In genomic region chr2:120381661-120382060, GRCh38 we compare ENCODE assay signal across 16 cellular contexts. TPM values are rescaled to one million over a fixed set of nuclear protein-coding genes. Genes with fewer than 3 reads are reported as not detected.
DNase-seq lines count a peak whose midpoint lies in the region; ATAC-seq, FAIRE-seq and TF ChIP-seq lines count a peak whose summit lies in the region.
"Had no signal": no experiment of that assay in that cellular context is flagged by ENCODE, and none has a peak within 500 bp of the region (broad histone marks: within the 10 kb centered on the region; RNA-seq: fewer than 3 reads in every experiment).

No MANE protein-coding gene starts in this region.

- H3K4me1 ChIP-seq in A549: peaks cover 11% of the 10 kb centered on the region; the same call in 2 of the 3 replicates
- no peaks in the 10 kb centered on the region; a peak in 1 of 5 replicates for H3K4me1 ChIP-seq in K562 (replicated peaks in 1 of 2; ENCODE audit: control insufficient read depth in 2 of 2, insufficient read depth in 2 of 2, low read length in 2 of 2)
- H3K4me1 ChIP-seq in PC-9 (replicated peaks; ENCODE audit: insufficient read depth): peaks cover 15% of the 10 kb centered on the region
- H3K4me1 ChIP-seq: BE2C had no signal

- TF ChIP-seq EP300 in A549 (IDR thresholded peaks at IDR 0.05): no peak
- no peak for TF ChIP-seq EP300 in K562 (IDR thresholded peaks at IDR 0.05; ENCODE audit: low read length)

- intact Hi-C loops in K562 (cut with micrococcal nuclease) (no loop called here), lower leg skin (cut with DNase I; ENCODE audit: low total_unique reads) (no loop called here), PC-9 (cut with micrococcal nuclease; ENCODE audit: unreplicated experiment) (no loop called here)

- POLR2A ChIA-PET in A549 (lab: Yijun Ruan, JAX) (no interaction called here), K562 (lab: Yijun Ruan, JAX) (interaction anchor here (0.6 to 1.2 kb wide), 2 partner anchors 8 to 14 kb away, joined by 3 read pairs; no protein-coding TSS in a partner anchor), PC-9 (lab: Charles Lee; ENCODE audit: unreplicated experiment) (interaction anchor here (0.7 kb wide), 1 partner anchor 103 kb away, joined by 4 read pairs; no protein-coding TSS in a partner anchor)

- no peak for TF ChIP-seq POLR2A in A549 (IDR thresholded peaks at IDR 0.05; ENCODE audit: low read length)
- no peak for TF ChIP-seq POLR2A in K562 (conservative IDR thresholded peaks at IDR 0.05)
- no peak for TF ChIP-seq POLR2A in lower leg skin (IDR thresholded peaks at IDR 0.05)

- DNase-seq in NCI-H748 (lab: John Stamatoyannopoulos, UW; ENCODE audit: unreplicated experiment): peak; percentile 9
- DNase-seq in NCI-H748 treated with DMSO at 0.1 percent for 48 hours (lab: John Stamatoyannopoulos, UW): no peak
- no peak for DNase-seq in A549 (ENCODE audit: low read depth in 1 of 2, low spot score in 1 of 2)
- DNase-seq in NCI-H345 (lab: John Stamatoyannopoulos, UW): peak; percentile 29
- DNase-seq in K562 (ENCODE audit: extremely low read depth in 1 of 4, low spot score in 3 of 4): no peak
- DNase-seq in lower leg skin (ENCODE audit: low spot score in 2 of 2): no peak
- DNase-seq in PC-9: no peak
- DNase-seq: BE2C, DND-41, GDM1, H7 had no signal

- TF ChIP-seq RAD21 in A549 (conservative IDR thresholded peaks at IDR 0.05 in 1 of 2, IDR thresholded peaks at IDR 0.05 in 1 of 2) (no peak), K562 (CRISPR knock-in tag; conservative IDR thresholded peaks at IDR 0.05 in 1 of 2, IDR thresholded peaks at IDR 0.05 in 1 of 2) (no peak)

- 60% methylated on average over 4 of the region's 4 CpGs for WGBS in A549 (ENCODE audit: missing lambda C conversion rate)
- WGBS in K562 (ENCODE audit: insufficient coverage, low coverage, missing lambda C conversion rate): 0% methylated on average over 4 of the region's 4 CpGs
- WGBS in lower leg skin, 2 donors: 68 to 75% methylated on average over 4 of the region's 4 CpGs

- no peaks in the 10 kb centered on the region for H3K9me1 ChIP-seq in K562 (ENCODE audit: control insufficient read depth, insufficient read depth, low read length)

- no peaks in the 10 kb centered on the region for H3K9me2 ChIP-seq in PC-9 (ENCODE audit: insufficient read depth)

- H3K9me3 ChIP-seq in A549 (no peaks in the 10 kb centered on the region), K562 (replicated peaks; ENCODE audit: control insufficient read depth, insufficient read depth, low read depth, low read length) (no peaks in the 10 kb centered on the region), PC-9 (ENCODE audit: insufficient read depth, low read depth) (no peaks in the 10 kb centered on the region)
- H3K9me3 ChIP-seq: BE2C had no signal

- no peak for FAIRE-seq in A549 (lab: Jason Lieb, UNC)
- FAIRE-seq in K562 (lab: Jason Lieb, UNC): no peak
- FAIRE-seq: A204.1, GM12892 had no signal

- H3K79me2 ChIP-seq in K562 (ENCODE audit: control insufficient read depth, insufficient read depth, low read length) (no peaks in the 10 kb centered on the region), PC-9 (ENCODE audit: low read depth) (no peaks in the 10 kb centered on the region)

- H3K4me3 ChIP-seq in A549 (no peak overlapping the region), K562 (no peak overlapping the region), lower leg skin (ENCODE audit: low read depth, poor library complexity, severe bottlenecking) (no peak overlapping the region), PC-9 (no peak overlapping the region)
- H3K4me3 ChIP-seq: GM23338 had no signal

- H4K20me1 ChIP-seq in K562 (replicated peaks; ENCODE audit: control insufficient read depth, insufficient read depth, low read length) (peaks cover 11% of the 10 kb centered on the region), PC-9 (ENCODE audit: insufficient read depth) (no peaks in the 10 kb centered on the region)

- H3K27ac ChIP-seq in A549: no peak overlapping the region
- H3K27ac ChIP-seq in K562 (ENCODE audit: extremely low read depth, low read depth, low read length): no peak overlapping the region
- H3K27ac ChIP-seq in PC-9: no peak overlapping the region
- H3K27ac ChIP-seq: C4-2B had no signal

- H3K9ac ChIP-seq in K562 (ENCODE audit: insufficient read depth in 1 of 2, low read depth in 2 of 2, low read length in 2 of 2): no peak overlapping the region

- H3K4me2 ChIP-seq in A549: no peak overlapping the region
- no peak overlapping the region for H3K4me2 ChIP-seq in K562 (ENCODE audit: insufficient read depth, low read length)
- no peak overlapping the region for H3K4me2 ChIP-seq in PC-9
- H3K4me2 ChIP-seq: GM23338 had no signal

- ATAC-seq in A549 (no peak), K562 (no peak)
- ATAC-seq: GM23338 had no signal

- no TSS peak for BruUV-seq in K562 (replicated peaks; lab: Mats Ljungman, UMichigan)
- no TSS peak for BruUV-seq in PC-9 (replicated peaks; lab: Mats Ljungman, UMichigan)

- CTCF ChIA-PET in A549 (lab: Yijun Ruan, JAX) (interaction anchor here (1.0 to 1.4 kb wide), 4 partner anchors 16 to 314 kb away, joined by 3 read pairs; no protein-coding TSS in a partner anchor), K562 (lab: Yijun Ruan, JAX; ENCODE audit: low intra/inter-chr PET ratio) (no interaction called here), PC-9 (lab: Charles Lee) (no interaction called here)

- peaks cover 0 to 55% of the 10 kb centered on the region in 2 experiments; a peak in 3 of 5 replicates for H3K27me3 ChIP-seq in K562 (ENCODE audit: control insufficient read depth in 2 of 2, insufficient read depth in 2 of 2, low read length in 2 of 2)
- 0 out of 2 replicates have a peak, but pooled peaks cover 4% of the 10 kb centered on the region for H3K27me3 ChIP-seq in PC-9 (ENCODE audit: insufficient read depth, low read depth)
- H3K27me3 ChIP-seq: BE2C had no signal

- H3F3A ChIP-seq in PC-9 (ENCODE audit: insufficient read depth, low read depth): peaks cover 18% of the 10 kb centered on the region; the same call in 1 of the 2 replicates

- H3K36me3 ChIP-seq in K562 (ENCODE audit: control insufficient read depth, insufficient read depth, low read length): no peaks in the 10 kb centered on the region
- H3K36me3 ChIP-seq in PC-9 (ENCODE audit: low read depth): no peaks in the 10 kb centered on the region
- H3K36me3 ChIP-seq: BE2C had no signal

- H2AFZ ChIP-seq in K562 (ENCODE audit: low read depth, low read length): no peak overlapping the region
- no peak overlapping the region for H2AFZ ChIP-seq in PC-9
- H2AFZ ChIP-seq: GM23338 had no signal

- in situ Hi-C loops in K562 (cut with MboI): no loop called here

- TF ChIP-seq CTCF in A549 (IDR thresholded peaks at IDR 0.05) (no peak), K562 (IDR thresholded peaks at IDR 0.05 in 2 of 3, conservative IDR thresholded peaks at IDR 0.05 in 1 of 3; ENCODE audit: insufficient read depth in 2 of 3, low read depth in 1 of 3, low read length in 3 of 3) (no peak), lower leg skin (IDR thresholded peaks at IDR 0.05) (no peak), PC-9 (conservative IDR thresholded peaks at IDR 0.05) (no peak)

TF ChIP-seq in A549, 52 proteins besides CTCF, POLR2A, EP300 and RAD21:
- TF ChIP-seq ZSCAN20 (CRISPR knock-in tag; IDR thresholded peaks at IDR 0.05): no peak
- TF ChIP-seq ZFP36 (IDR thresholded peaks at IDR 0.05; ENCODE audit: borderline replicate concordance, partially characterized antibody): peak; percentile 44
TF ChIP-seq in A549: peak in this region for 1.

TF ChIP-seq in K562, 482 proteins besides CTCF, POLR2A, EP300 and RAD21:
- TF ChIP-seq ZFP36 (IDR thresholded peaks at IDR 0.05; ENCODE audit: low read depth, low read length, partially characterized antibody) (peak; percentile 28), POLR2G (IDR thresholded peaks at IDR 0.05; ENCODE audit: low read depth, low read length) (no peak)
- TF ChIP-seq, protein P1, sequence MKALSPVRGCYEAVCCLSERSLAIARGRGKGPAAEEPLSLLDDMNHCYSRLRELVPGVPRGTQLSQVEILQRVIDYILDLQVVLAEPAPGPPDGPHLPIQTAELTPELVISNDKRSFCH (CRISPR knock-in tag; IDR thresholded peaks at IDR 0.05): no peak
- TF ChIP-seq, protein P1 (tag; IDR thresholded peaks at IDR 0.05): no peak
TF ChIP-seq in K562: peak in this region for 1.

RNA-seq across cellular contexts. Expression of gene INHBB, which starts 35.7 kb away (rescaled TPM):
- 21.4 and 25.3 TPM in 2 replicates for polyA plus RNA-seq in A549 (2011; rRNA removed)
- polyA plus RNA-seq in A549 (2012; cell fraction: cytosol; rRNA removed): 14.3 and 17.6 TPM in 2 replicates
- polyA plus RNA-seq in A549 (2012; cell fraction: nucleus; rRNA removed): 13.8 and 22.1 TPM in 2 replicates
- polyA plus RNA-seq in A549 (2017; fragmentation: RNase III; extraction: RNeasy Plus Mini Kit Qiagen cat#74134 plus additional on column Dnase treatment): 7.2 to 9.3 TPM (median 9.2 TPM) in 3 replicates
- polyA minus RNA-seq in A549 (2011; rRNA and poly(A)+ RNA removed): 27.5 and 33.4 TPM in 2 replicates
- not detected in 2 replicates for total RNA-seq in K562 (2011; cell fraction: chromatin; rRNA removed; ENCODE audit: low replicate concordance)
- total RNA-seq in K562 (2011; cell fraction: nucleolus; rRNA removed): not detected in 2 replicates
- total RNA-seq in K562 (2011; cell fraction: nucleoplasm; rRNA removed): not detected in 2 replicates
- total RNA-seq in K562 (2014; rRNA removed): not detected in 2 replicates
- total RNA-seq in K562 (2014; rRNA removed; fragmentation: Illumina TruSeq; extraction: Trizol): not detected in 2 replicates
- not detected in 2 replicates for total RNA-seq in K562 (2015; rRNA removed; fragmentation: Illumina TruSeq; extraction: Trizol)
- 0.11 TPM in 1 of 2 replicates, not detected in the other for total RNA-seq in K562 (2021)
- polyA plus RNA-seq in K562 (2011; rRNA removed): not detected in 2 replicates
- not detected in 2 replicates for polyA plus RNA-seq in K562 (2011; cell fraction: cytosol; rRNA removed)
- polyA plus RNA-seq in K562 (2011; cell fraction: nucleus; rRNA removed): not detected in 2 replicates
- not detected in 2 replicates for polyA plus RNA-seq in K562 (2012)
- 0.04 TPM in 1 of 2 replicates, not detected in the other for polyA plus RNA-seq in K562 (2014; fragmentation: Illumina TruSeq; extraction: Trizol)
- not detected for polyA plus RNA-seq in K562 (2014; fragmentation: Nextera tagmentation; extraction: Ambion mirVana)
- polyA plus RNA-seq in K562 (2014; rRNA removed): not detected in 2 replicates
- not detected in 2 replicates for polyA minus RNA-seq in K562 (2011; rRNA and poly(A)+ RNA removed)
- polyA minus RNA-seq in K562 (2011; cell fraction: cytosol; rRNA and poly(A)+ RNA removed): not detected in 2 replicates
- not detected in 2 replicates for polyA minus RNA-seq in K562 (2011; cell fraction: nucleus; rRNA and poly(A)+ RNA removed)
- 10 to 100 TPM in 3 of 4 donors, 1 to 10 TPM in 1; 9.4 to 47.9 (median 25.0) TPM for total RNA-seq in lower leg skin
- 50.0 and 57.5 TPM in 2 replicates for total RNA-seq in PC-9 (2021)
- total RNA-seq: CD4-positive, alpha-beta memory T cell had no signal
- polyA plus RNA-seq: CD4-positive, alpha-beta memory T cell; GM23338 had no signal

Comparison
In these comparisons a context has a peak if more than half of its experiments do, and no peak if none do; other contexts are left out.
1. DNase-seq: peak in NCI-H748 (single experiment) and NCI-H345 (single experiment); none in NCI-H748 treated with DMSO at 0.1 percent for 48 hours (single experiment), A549 (0 of 2), K562 (0 of 4), lower leg skin (0 of 2) and PC-9 (0 of 2).
2. RNA of gene INHBB, which starts 35.7 kb away (total RNA-seq): 50.0 to 57.5 TPM in PC-9 and 9.4 to 47.9 TPM in lower leg skin; 0.11 TPM in K562; every median in the first group is over 4 times any median in the second.